8 cellular contexts compared by ENCODE assay signal in the genomic region with DNA sequence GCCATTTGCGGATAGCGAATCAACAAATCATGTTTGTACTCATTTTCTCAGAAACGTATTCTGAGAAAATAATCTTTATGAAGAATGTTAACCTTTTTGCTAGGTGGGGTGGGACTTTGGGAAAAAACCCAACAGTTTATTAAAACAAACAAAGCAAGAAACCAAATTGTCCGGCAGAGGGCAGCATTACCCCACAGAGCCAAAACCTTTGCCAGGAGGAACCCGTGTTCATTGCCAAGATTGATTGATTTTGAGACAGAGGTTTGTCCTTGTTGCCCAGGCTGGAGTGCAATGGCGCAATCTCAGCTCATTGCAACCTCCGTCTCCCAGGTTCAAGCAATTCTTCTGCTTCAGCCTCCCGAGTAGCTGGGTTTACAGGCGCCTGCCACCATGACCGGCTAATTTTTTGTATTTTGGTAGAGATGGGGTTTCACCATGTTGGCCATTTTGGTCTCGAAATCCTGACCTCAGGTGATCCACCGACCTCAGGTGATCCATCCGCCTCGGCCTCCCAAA.
DNase-seq lines count a peak whose midpoint lies in the region; ATAC-seq and TF ChIP-seq lines count a peak whose summit lies in the region.

No MANE protein-coding gene starts in this region.

- ATAC-seq in stimulated activated naive CD8-positive, alpha-beta T cell treated with anti-CD3 and anti-CD28 coated beads, Interleukin-15, Interleukin-2, amounts not matched to agents 100 U/mL and 50 U/mL, for 24 hours, result no peak
- no peak for ATAC-seq in HG03460 (IDR thresholded peaks at IDR 0.05; ENCODE audit: unreplicated experiment)

- H3K79me2 ChIP-seq in OCI-LY7 (ENCODE audit: insufficient read depth, low read depth, low read length), result no peaks in the 10 kb centered on the region
- H3K79me2 ChIP-seq in neural cell (replicated peaks; ENCODE audit: insufficient read depth, low read length), result no peaks in the 10 kb centered on the region

- H3K9me3 ChIP-seq in OCI-LY7 (ENCODE audit: low read length), result no peaks in the 10 kb centered on the region
- H3K9me3 ChIP-seq in neural cell (ENCODE audit: low read length), result no peaks in the 10 kb centered on the region

- peak; percentile 17 for TF ChIP-seq EP300 in neural cell (conservative IDR thresholded peaks at IDR 0.05; ENCODE audit: poor library complexity, severe bottlenecking)

- H2AFZ ChIP-seq in OCI-LY7 (ENCODE audit: low read length) (no peak overlapping the region), neural cell (ENCODE audit: low read depth, low read length) (no peak overlapping the region)

- H3K9me2 ChIP-seq in OCI-LY7 (ENCODE audit: insufficient read depth, low read length), result no peaks in the 10 kb centered on the region
- H3K9me2 ChIP-seq in neural cell (ENCODE audit: insufficient read depth, low read length), result no peaks in the 10 kb centered on the region

- in situ Hi-C loops in Caki2 (cut with HindIII; ENCODE audit: low pct_unique_long_range_greater_than_20kb, low sequenced_read_pairs) (no loop called here), KBM-7 (cut with MboI; ENCODE audit: low pct_unique_long_range_greater_than_20kb, low sequenced_read_pairs) (no loop called here)

- H3K9ac ChIP-seq in neural cell (ENCODE audit: low read length), result no peak overlapping the region

- DNase-seq in Caki2 (ENCODE audit: low read depth), result peak; percentile 50
- DNase-seq in KBM-7, result peak; percentile 81
- peak; percentile 65 for DNase-seq in OCI-LY7 (ENCODE audit: low spot score)
- DNase-seq in activated T-cell treated with anti-CD3 and anti-CD28 coated beads for 24 hours (ENCODE audit: low read depth), result peak; percentile 67
- peak; percentile 48 for DNase-seq in fibroblast of gingiva (ENCODE audit: low read depth)
- DNase-seq in stimulated activated naive CD8-positive, alpha-beta T cell treated with anti-CD3 and anti-CD28 coated beads, Interleukin-15, Interleukin-2, amounts not matched to agents 100 U/mL and 50 U/mL, for 24 hours, result peak; percentile 83

- H3K4me1 ChIP-seq in OCI-LY7 (ENCODE audit: insufficient read depth, low read length, poor library complexity, severe bottlenecking), result no peaks in the 10 kb centered on the region

- intact Hi-C loops in OCI-LY7 (cut with micrococcal nuclease; ENCODE audit: unreplicated experiment), result loop anchor here (1.0 kb wide), 1 partner anchor 563 kb away; no protein-coding TSS in a partner anchor

- H3K36me3 ChIP-seq in OCI-LY7 (ENCODE audit: insufficient read depth, low read length), result no peaks in the 10 kb centered on the region
- no peaks in the 10 kb centered on the region for H3K36me3 ChIP-seq in neural cell (ENCODE audit: insufficient read depth, low read length)

- H3K4me3 ChIP-seq in OCI-LY7 (ENCODE audit: low read depth, low read length, poor library complexity, severe bottlenecking) (no peak overlapping the region), neural cell (ENCODE audit: low read length) (no peak overlapping the region)

- POLR2A ChIA-PET in OCI-LY7 (lab: Charles Lee), result no interaction called here

- H3K27me3 ChIP-seq in neural cell (ENCODE audit: insufficient read depth, low read depth, low read length), result no peaks in the 10 kb centered on the region

- CTCF ChIA-PET in OCI-LY7 (lab: Charles Lee; ENCODE audit: unreplicated experiment), result no interaction called here

- H3K27ac ChIP-seq in OCI-LY7 (ENCODE audit: low read depth, low read length, poor library complexity, severe bottlenecking) (no peak overlapping the region), neural cell (ENCODE audit: low read length) (no peak overlapping the region)

- no peaks in the 10 kb centered on the region for H3F3A ChIP-seq in neural cell (ENCODE audit: insufficient read depth, low read length, poor library complexity, severe bottlenecking)

- peak; percentile 98 for TF ChIP-seq RAD21 in neural cell (conservative IDR thresholded peaks at IDR 0.05)

- H4K20me1 ChIP-seq in OCI-LY7 (ENCODE audit: insufficient read depth, low read length), result no peaks in the 10 kb centered on the region
- H4K20me1 ChIP-seq in neural cell (ENCODE audit: insufficient read depth), result no peaks in the 10 kb centered on the region

- peak; percentile 86 for TF ChIP-seq CTCF in OCI-LY7 (conservative IDR thresholded peaks at IDR 0.05; ENCODE audit: low read length)
- TF ChIP-seq CTCF in neural cell (IDR thresholded peaks at IDR 0.05; ENCODE audit: poor library complexity, severe bottlenecking), result peak; percentile 94

- H3K4me2 ChIP-seq in OCI-LY7 (ENCODE audit: low read length) (no peak overlapping the region), neural cell (ENCODE audit: low read length) (no peak overlapping the region)

- no TSS peak for BruUV-seq in OCI-LY7 (replicated peaks; lab: Mats Ljungman, UMichigan)

TF ChIP-seq in neural cell, 6 proteins besides CTCF, POLR2A, EP300 and RAD21:
- TF ChIP-seq MXI1 (conservative IDR thresholded peaks at IDR 0.05; ENCODE audit: poor library complexity, severe bottlenecking) (no peak), TAF1 (IDR thresholded peaks at IDR 0.05; ENCODE audit: low read depth) (no peak), SMC3 (conservative IDR thresholded peaks at IDR 0.05; ENCODE audit: poor library complexity) (peak; percentile 97), EZH2 (IDR thresholded peaks at IDR 0.05; ENCODE audit: borderline replicate concordance, insufficient read depth, low read length, poor library complexity, severe bottlenecking) (no peak), POLR2AphosphoS5 (IDR thresholded peaks at IDR 0.05) (no peak)
- TF ChIP-seq, protein P1, sequence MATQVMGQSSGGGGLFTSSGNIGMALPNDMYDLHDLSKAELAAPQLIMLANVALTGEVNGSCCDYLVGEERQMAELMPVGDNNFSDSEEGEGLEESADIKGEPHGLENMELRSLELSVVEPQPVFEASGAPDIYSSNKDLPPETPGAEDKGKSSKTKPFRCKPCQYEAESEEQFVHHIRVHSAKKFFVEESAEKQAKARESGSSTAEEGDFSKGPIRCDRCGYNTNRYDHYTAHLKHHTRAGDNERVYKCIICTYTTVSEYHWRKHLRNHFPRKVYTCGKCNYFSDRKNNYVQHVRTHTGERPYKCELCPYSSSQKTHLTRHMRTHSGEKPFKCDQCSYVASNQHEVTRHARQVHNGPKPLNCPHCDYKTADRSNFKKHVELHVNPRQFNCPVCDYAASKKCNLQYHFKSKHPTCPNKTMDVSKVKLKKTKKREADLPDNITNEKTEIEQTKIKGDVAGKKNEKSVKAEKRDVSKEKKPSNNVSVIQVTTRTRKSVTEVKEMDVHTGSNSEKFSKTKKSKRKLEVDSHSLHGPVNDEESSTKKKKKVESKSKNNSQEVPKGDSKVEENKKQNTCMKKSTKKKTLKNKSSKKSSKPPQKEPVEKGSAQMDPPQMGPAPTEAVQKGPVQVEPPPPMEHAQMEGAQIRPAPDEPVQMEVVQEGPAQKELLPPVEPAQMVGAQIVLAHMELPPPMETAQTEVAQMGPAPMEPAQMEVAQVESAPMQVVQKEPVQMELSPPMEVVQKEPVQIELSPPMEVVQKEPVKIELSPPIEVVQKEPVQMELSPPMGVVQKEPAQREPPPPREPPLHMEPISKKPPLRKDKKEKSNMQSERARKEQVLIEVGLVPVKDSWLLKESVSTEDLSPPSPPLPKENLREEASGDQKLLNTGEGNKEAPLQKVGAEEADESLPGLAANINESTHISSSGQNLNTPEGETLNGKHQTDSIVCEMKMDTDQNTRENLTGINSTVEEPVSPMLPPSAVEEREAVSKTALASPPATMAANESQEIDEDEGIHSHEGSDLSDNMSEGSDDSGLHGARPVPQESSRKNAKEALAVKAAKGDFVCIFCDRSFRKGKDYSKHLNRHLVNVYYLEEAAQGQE (IDR thresholded peaks at IDR 0.05; ENCODE audit: borderline replicate concordance), result no peak
TF ChIP-seq in neural cell: peak in this region for 1.
